2 cellular contexts compared by ENCODE assay signal in genomic region chr18:62603979-62604378, GRCh38.
TF ChIP-seq lines count a peak whose summit lies in the region.

No MANE protein-coding gene starts in this region.

TF ChIP-seq in HEK293, 187 proteins besides CTCF, POLR2A, EP300 and RAD21:
- no peak for TF ChIP-seq ZNF148 (tag by site-specific recombination; IDR thresholded peaks at IDR 0.05; ENCODE audit: borderline replicate concordance)
- TF ChIP-seq ZFHX2 (tag by site-specific recombination; conservative IDR thresholded peaks at IDR 0.05): peak; percentile 28; the same call in 1 of the 2 replicates

TF ChIP-seq in H1, 55 proteins besides CTCF, POLR2A, EP300 and RAD21:
- no peak for TF ChIP-seq TCF12 (IDR thresholded peaks at IDR 0.05; ENCODE audit: low read depth, low read length)
- no peak for TF ChIP-seq KDM5A (IDR thresholded peaks at IDR 0.05; ENCODE audit: low read length)
- no peak for TF ChIP-seq BACH1 (IDR thresholded peaks at IDR 0.05; ENCODE audit: low read length)
- TF ChIP-seq CTBP2 (IDR thresholded peaks at IDR 0.05; ENCODE audit: borderline replicate concordance, insufficient read depth, insufficient read length, low read length): no peak
- TF ChIP-seq SIN3A (conservative IDR thresholded peaks at IDR 0.05 in 1 of 2, IDR thresholded peaks at IDR 0.05 in 1 of 2; ENCODE audit: low read depth in 1 of 2, low read length in 2 of 2): no peak
- TF ChIP-seq POU5F1 (IDR thresholded peaks at IDR 0.05; ENCODE audit: low read depth, low read length): no peak
- no peak for TF ChIP-seq EGR1 (IDR thresholded peaks at IDR 0.05; ENCODE audit: borderline replicate concordance, low read depth, low read length)
- TF ChIP-seq CEBPB (IDR thresholded peaks at IDR 0.05; ENCODE audit: low read depth, low read length): no peak
- no peak for TF ChIP-seq GABPA (IDR thresholded peaks at IDR 0.05; ENCODE audit: borderline replicate concordance, insufficient read depth, low read length)
- no peak for TF ChIP-seq USF2 (IDR thresholded peaks at IDR 0.05; ENCODE audit: low read length)
- TF ChIP-seq SAP30 (IDR thresholded peaks at IDR 0.05; ENCODE audit: insufficient read depth, insufficient replicate concordance, low read length): no peak
- TF ChIP-seq RFX5 (IDR thresholded peaks at IDR 0.05; ENCODE audit: borderline replicate concordance, low read depth, low read length): no peak
- TF ChIP-seq HDAC6 (IDR thresholded peaks at IDR 0.05; ENCODE audit: low read depth, low read length): no peak
- no peak for TF ChIP-seq TEAD4 (IDR thresholded peaks at IDR 0.05; ENCODE audit: low read depth, low read length)
- TF ChIP-seq FOSL1 (IDR thresholded peaks at IDR 0.05; ENCODE audit: insufficient read depth, low read depth, low read length): no peak
- TF ChIP-seq RNF2 (IDR thresholded peaks at IDR 0.05; ENCODE audit: borderline replicate concordance, low read depth, low read length, missing control alignments, poor library complexity, severe bottlenecking): no peak
- no peak for TF ChIP-seq NRF1 (IDR thresholded peaks at IDR 0.05; ENCODE audit: low read depth, low read length)
- no peak for TF ChIP-seq KDM1A (IDR thresholded peaks at IDR 0.05; ENCODE audit: borderline replicate concordance, low read length)
